20 cellular contexts compared by ENCODE assay signal in genomic region chr5:173759696-173760095, GRCh38.
"Had no signal": no experiment of that assay in that cellular context is flagged by ENCODE, and none has a peak within 500 bp of the region (broad histone marks: within the 10 kb centered on the region; RNA-seq: fewer than 3 reads in every experiment).

No MANE protein-coding gene starts in this region.

- H3K9me3 ChIP-seq: esophagus squamous epithelium, mucosa of descending colon, prostate gland, spleen, transverse colon, vagina had no signal

- H3K36me3 ChIP-seq: esophagus squamous epithelium, prostate gland, spleen, transverse colon, vagina had no signal

- H3K27me3 ChIP-seq: esophagus squamous epithelium, spleen, transverse colon, vagina had no signal

- H3K9ac ChIP-seq: parathyroid adenoma had no signal

- H3K4me3 ChIP-seq: coronary artery, esophagus squamous epithelium, mucosa of descending colon, prostate gland, skin epidermis, spleen, transverse colon, vagina had no signal

- ATAC-seq: mucosa of descending colon; natural killer cell treated with Interleukin-12 subunit alpha and Interleukin-12 subunit beta and Interleukin-15 and Interleukin-18, amount 100 ng/mL, for 72 hours; right cardiac atrium; stimulated activated naive B cell treated with anti-CD40 and anti-IgM and Interleukin-4, amounts not matched to agents 10 μg/mL and 1 μg/mL and 100 μg/mL, for 72 hours had no signal

- H3K27ac ChIP-seq: coronary artery, esophagus squamous epithelium, prostate gland, skin epidermis, spleen, transverse colon, vagina had no signal

- DNase-seq: dermis blood vessel endothelial cell; effector memory CD4-positive, alpha-beta T cell; esophagus squamous epithelium; foreskin melanocyte; mesenchymal stem cell; mucosa of descending colon; naive B cell; right cardiac atrium; spleen; stimulated activated CD4-positive, alpha-beta T cell treated with anti-CD3 and anti-CD28 coated beads, Interleukin-2, amount 100 ng/mL, for 48 hours; stimulated activated naive B cell treated with anti-CD40 and anti-IgM and Interleukin-4, amounts not matched to agents 10 μg/mL and 1 μg/mL and 100 μg/mL, for 72 hours; transverse colon had no signal

- FAIRE-seq: endothelial cell of umbilical vein, keratinocyte had no signal

- H3K79me2 ChIP-seq: parathyroid adenoma had no signal

- H3K4me1 ChIP-seq: prostate gland had no signal
